Comparison of ENCODE assay signal across 8 cellular contexts in the genomic region with DNA sequence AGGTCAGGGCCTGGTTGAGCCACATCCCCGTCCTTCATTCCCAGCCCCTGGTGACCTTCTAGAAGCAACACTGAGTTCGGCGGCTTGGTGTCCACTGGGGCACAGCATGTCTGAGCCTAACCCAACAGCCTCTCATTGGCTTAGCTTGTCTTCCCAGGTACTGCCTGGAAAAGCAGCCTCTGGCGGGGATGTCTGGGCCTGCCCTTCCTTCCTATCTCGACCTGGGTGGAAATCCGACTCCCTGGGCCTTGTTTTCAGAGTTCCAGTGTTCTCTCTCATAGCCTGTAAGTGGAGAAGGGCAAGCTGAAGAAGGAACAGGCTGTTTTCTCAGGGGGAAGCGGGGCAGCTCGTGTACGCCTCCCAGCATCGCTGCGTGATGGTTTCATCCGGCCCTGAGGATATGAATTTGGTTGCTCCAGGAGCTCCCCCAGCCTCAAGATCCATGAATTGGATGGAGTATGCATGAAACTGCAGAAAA.
DNase-seq lines count a peak whose midpoint lies in the region; ATAC-seq, FAIRE-seq and TF ChIP-seq lines count a peak whose summit lies in the region.

No MANE protein-coding gene starts in this region.

- 31 to 43% (median 41%) methylated on average over 12 of the region's 12 CpGs for WGBS in ovary, 3 donors

- H3K9ac ChIP-seq in DND-41 (ENCODE audit: low read depth, low read length), result peak overlapping the region; percentile 96; the same call in 1 of the 2 replicates

- H3K9me3 ChIP-seq in DND-41 (ENCODE audit: insufficient read depth, low read length, severe bottlenecking) (no peaks in the 10 kb centered on the region), ovary (no peaks in the 10 kb centered on the region)

- H3K79me2 ChIP-seq in DND-41 (ENCODE audit: insufficient read depth, low read length), result no peaks in the 10 kb centered on the region

- no peak for TF ChIP-seq POLR2A in ovary (IDR thresholded peaks at IDR 0.05)

- H3K4me3 ChIP-seq in DND-41 (ENCODE audit: low read depth in 1 of 2, low read length in 2 of 2) (no peak overlapping the region; a peak in 1 of 4 replicates), coronary artery (no peak overlapping the region), ovary (no peak overlapping the region)

- H3K4me1 ChIP-seq in DND-41 (ENCODE audit: insufficient read depth, low read length) (peaks cover 82% of the 10 kb centered on the region), ovary (ENCODE audit: insufficient read depth) (peaks cover 43% of the 10 kb centered on the region)

- DNase-seq in DND-41, result no peak
- peak; percentile 16 for DNase-seq in NCI-H345 treated with DMSO at 0.1 percent for 48 hours (lab: John Stamatoyannopoulos, UW; ENCODE audit: unreplicated experiment)
- peak; percentile 74 for DNase-seq in coronary artery (ENCODE audit: low spot score)
- peak in 4 of 5 donors; percentile 43 to 72 (median 50) for DNase-seq in ovary
- DNase-seq in COR-L47 (lab: John Stamatoyannopoulos, UW), result no peak
- DNase-seq in urothelium cell line (ENCODE audit: low spot score), result no peak
- DNase-seq in AG20443 (ENCODE audit: low spot score), result no peak

- H3K36me3 ChIP-seq in DND-41 (ENCODE audit: insufficient read depth, low read length) (no peaks in the 10 kb centered on the region), ovary (no peaks in the 10 kb centered on the region)

- ATAC-seq in DND-41 (ENCODE audit: insufficient read depth, low read depth) (no peak), GM18511 (IDR thresholded peaks at IDR 0.05; ENCODE audit: unreplicated experiment) (no peak)

- H4K20me1 ChIP-seq in DND-41 (ENCODE audit: insufficient read depth, low read length), result no peaks in the 10 kb centered on the region

- peak overlapping the region; percentile 81 for H3K4me2 ChIP-seq in DND-41 (ENCODE audit: insufficient read depth, low read length)

- H3K27ac ChIP-seq in DND-41 (ENCODE audit: low read length) (peak overlapping the region; percentile 100), coronary artery (peak overlapping the region; percentile 95 to 97), ovary (peak overlapping the region; percentile 72 to 99)

- TF ChIP-seq CTCF in DND-41 (IDR thresholded peaks at IDR 0.05; ENCODE audit: borderline replicate concordance, extremely low read depth, low read length, poor library complexity, severe bottlenecking) (no peak), coronary artery (IDR thresholded peaks at IDR 0.05) (no peak), ovary (IDR thresholded peaks at IDR 0.05) (no peak)

- TF ChIP-seq EP300 in ovary (IDR thresholded peaks at IDR 0.05), result no peak

- H2AFZ ChIP-seq in DND-41 (ENCODE audit: low read depth, low read length), result peak overlapping the region; percentile 65; the same call in 1 of the 2 replicates

- FAIRE-seq in urothelium cell line (lab: Jason Lieb, UNC), result no peak

- H3K27me3 ChIP-seq in DND-41 (ENCODE audit: insufficient read depth, low read length, poor library complexity), result no peaks in the 10 kb centered on the region
- H3K27me3 ChIP-seq in ovary, result no peaks in the 10 kb centered on the region

- intact Hi-C loops in ovary (cut with DNase I), result loop anchor here in 3 of 4 donors (2.0 to 10.0 kb wide), 5 partner anchors 192 to 358 kb away; no protein-coding TSS in a partner anchor

Comparison
In these comparisons a context has a peak if more than half of its experiments do, and no peak if none do; other contexts are left out.
1. DNase-seq: peak in NCI-H345 treated with DMSO at 0.1 percent for 48 hours (single experiment), coronary artery (single experiment) and ovary (4 of 5); none in DND-41 (single experiment), COR-L47 (single experiment), urothelium cell line (single experiment) and AG20443 (single experiment).
2. Peak in every context shown above with its lines, with median percentiles within 50 percentile points of each other: H3K27ac ChIP-seq.